Comparison of ENCODE assay signal across 19 cellular contexts in the genomic region with DNA sequence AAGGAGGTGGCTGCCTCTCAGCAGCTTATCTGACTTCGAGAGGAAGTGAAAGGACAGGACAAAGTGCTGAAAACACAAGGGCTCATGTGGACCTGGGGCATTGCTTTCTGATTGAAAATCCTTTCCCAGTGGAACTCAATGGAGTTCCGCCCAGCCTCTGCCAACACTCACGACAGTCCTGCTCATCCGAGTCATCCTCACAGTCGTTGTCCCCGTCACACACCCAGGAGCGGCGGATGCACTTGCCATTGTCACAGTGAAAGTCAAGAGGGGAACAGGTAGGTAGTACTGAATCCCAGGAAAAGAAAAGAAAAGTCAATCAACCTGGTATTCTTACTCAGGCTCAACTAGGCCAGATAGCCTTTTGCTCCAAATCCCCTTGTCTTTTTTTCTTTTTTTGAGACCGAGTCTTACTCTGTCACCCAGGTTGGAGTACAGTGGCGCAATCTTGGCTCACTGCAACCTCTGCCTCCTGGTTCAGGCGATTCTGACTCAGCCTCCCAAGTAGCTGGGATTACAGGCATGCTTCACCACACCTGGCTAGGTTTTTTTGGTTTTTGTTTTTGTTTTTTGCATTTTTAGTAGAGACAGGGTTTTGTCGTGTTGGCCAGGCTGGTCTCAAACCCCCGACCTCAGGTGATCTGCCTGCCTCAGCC. TPM values are rescaled to one million over a fixed set of nuclear protein-coding genes. Genes with fewer than 3 reads are reported as not detected.
A peak's percentile ranks its signal among the peaks of the same experiment; 100 is the strongest.
DNase-seq lines count a peak whose midpoint lies in the region; ATAC-seq and TF ChIP-seq lines count a peak whose summit lies in the region.
"Had no signal": no experiment of that assay in that cellular context is flagged by ENCODE, and none has a peak within 500 bp of the region (broad histone marks: within the 10 kb centered on the region; RNA-seq: fewer than 3 reads in every experiment).

No MANE protein-coding gene starts in this region.

- POLR2A ChIA-PET in RWPE1 (lab: Yijun Ruan, JAX; ENCODE audit: low non-redundant PET): no interaction called here

- no peaks in the 10 kb centered on the region for H4K20me1 ChIP-seq in osteoblast (ENCODE audit: insufficient read depth, low read length)
- H4K20me1 ChIP-seq: BLaER1 treated with 17β-estradiol and CSF1 and Interleukin-3, amounts not matched to agents 10 nM and 100 nM had no signal

- no peak overlapping the region for H3K4me2 ChIP-seq in osteoblast (ENCODE audit: insufficient read depth, low read length)
- H3K4me2 ChIP-seq: A549; BLaER1 treated with 17β-estradiol and CSF1 and Interleukin-3, amounts not matched to agents 10 nM and 100 nM had no signal

- TF ChIP-seq CTCF in RWPE1 (conservative IDR thresholded peaks at IDR 0.05; ENCODE audit: low read depth) (no peak), dorsolateral prefrontal cortex (IDR thresholded peaks at IDR 0.05 in 54 of 56, conservative IDR thresholded peaks at IDR 0.05 in 2 of 56; ENCODE audit: low read depth in 1 of 56, partially characterized antibody in 56 of 56) (no peak), osteoblast (IDR thresholded peaks at IDR 0.05; ENCODE audit: extremely low read depth, low read depth, low read length) (no peak), gastrocnemius medialis (IDR thresholded peaks at IDR 0.05 in 4 of 5, conservative IDR thresholded peaks at IDR 0.05 in 1 of 5) (no peak)

- peak overlapping the region; percentile 69 for H3K27ac ChIP-seq in RWPE1
- peak overlapping the region in 34 of 59 donors; percentile 34 to 99 (median 94) for H3K27ac ChIP-seq in dorsolateral prefrontal cortex
- no peak overlapping the region for H3K27ac ChIP-seq in osteoblast (ENCODE audit: low read depth, low read length)
- no peak overlapping the region for H3K27ac ChIP-seq in gastrocnemius medialis
- H3K27ac ChIP-seq: A549; BLaER1 treated with 17β-estradiol and CSF1 and Interleukin-3, amounts not matched to agents 10 nM and 100 nM had no signal

- H3K9me3 ChIP-seq in osteoblast (ENCODE audit: low read depth, low read length): no peaks in the 10 kb centered on the region
- H3K9me3 ChIP-seq in gastrocnemius medialis: no peaks in the 10 kb centered on the region
- H3K9me3 ChIP-seq: A549; BLaER1 treated with 17β-estradiol and CSF1 and Interleukin-3, amounts not matched to agents 10 nM and 100 nM had no signal

- H3K36me3 ChIP-seq in osteoblast (ENCODE audit: insufficient read depth, low read length): no peaks in the 10 kb centered on the region
- H3K36me3 ChIP-seq in gastrocnemius medialis: peaks cover 0 to 20% of the 10 kb centered on the region in 2 donors
- H3K36me3 ChIP-seq: BLaER1 treated with 17β-estradiol and CSF1 and Interleukin-3, amounts not matched to agents 10 nM and 100 nM had no signal

- in situ Hi-C loops in gastrocnemius medialis (cut with MboI; ENCODE audit: low sequenced_read_pairs in 4 of 4): no loop called here

- no peak for ATAC-seq in stimulated activated naive CD8-positive, alpha-beta T cell treated with anti-CD3 and anti-CD28 coated beads, Interleukin-15, Interleukin-2, amounts not matched to agents 100 U/mL and 50 U/mL, for 24 hours
- ATAC-seq in left ventricle myocardium superior: no peak
- ATAC-seq in gastrocnemius medialis: no peak
- ATAC-seq: A549, HepG2, PC-3, Right ventricle myocardium inferior had no signal

- H2AFZ ChIP-seq in osteoblast (ENCODE audit: low read length): no peak overlapping the region

- H3K79me2 ChIP-seq in osteoblast (ENCODE audit: insufficient read depth, low read length): no peaks in the 10 kb centered on the region

- intact Hi-C loops in dorsolateral prefrontal cortex (cut with DNase I): loop anchor here (5.0 to 10.0 kb wide), 3 partner anchors 75 to 203 kb away; no protein-coding TSS in a partner anchor
- intact Hi-C loops in left ventricle myocardium superior (cut with micrococcal nuclease): no loop called here
- intact Hi-C loops in gastrocnemius medialis (cut with DNase I; ENCODE audit: low total_unique reads): no loop called here

- peak; percentile 40 for DNase-seq in ELF-1 (ENCODE audit: low read depth, low spot score)
- DNase-seq in RWPE1 (ENCODE audit: low spot score): no peak
- DNase-seq in dorsolateral prefrontal cortex: no peak
- DNase-seq in osteoblast (ENCODE audit: insufficient read length, low spot score, missing footprints): peak; percentile 84
- no peak for DNase-seq in stimulated activated naive CD8-positive, alpha-beta T cell treated with anti-CD3 and anti-CD28 coated beads, Interleukin-15, Interleukin-2, amounts not matched to agents 100 U/mL and 50 U/mL, for 24 hours
- no peak for DNase-seq in left ventricle myocardium superior
- no peak for DNase-seq in COLO668 (lab: John Stamatoyannopoulos, UW; ENCODE audit: unreplicated experiment)
- no peak for DNase-seq in gastrocnemius medialis
- DNase-seq: CD8-positive, alpha-beta memory T cell; GOT3; MM.1S; NCI-H2029; NCI-H510A; NCI-H774; PC-3 had no signal

- TF ChIP-seq POLR2A in gastrocnemius medialis (IDR thresholded peaks at IDR 0.05): no peak

- H3K4me1 ChIP-seq in osteoblast (ENCODE audit: insufficient read depth, low read length) (peaks cover 9% of the 10 kb centered on the region), gastrocnemius medialis (peaks cover 1 to 14% of the 10 kb centered on the region in 2 donors)
- H3K4me1 ChIP-seq: A549; BLaER1 treated with 17β-estradiol and CSF1 and Interleukin-3, amounts not matched to agents 10 nM and 100 nM had no signal

- H3K27me3 ChIP-seq in dorsolateral prefrontal cortex (no peaks in the 10 kb centered on the region), osteoblast (ENCODE audit: insufficient read depth, low read length) (no peaks in the 10 kb centered on the region), gastrocnemius medialis (no peaks in the 10 kb centered on the region)
- H3K27me3 ChIP-seq: BLaER1 treated with 17β-estradiol and CSF1 and Interleukin-3, amounts not matched to agents 10 nM and 100 nM had no signal

- CTCF ChIA-PET in RWPE1 (lab: Yijun Ruan, JAX): interaction anchor here (2.7 kb wide), 1 partner anchor 253 kb away, joined by 7 read pairs; no protein-coding TSS in a partner anchor

- H3K4me3 ChIP-seq in dorsolateral prefrontal cortex (no peak overlapping the region), osteoblast (ENCODE audit: insufficient read depth, low read length) (no peak overlapping the region), gastrocnemius medialis (no peak overlapping the region)
- H3K4me3 ChIP-seq: A549; BLaER1 treated with 17β-estradiol and CSF1 and Interleukin-3, amounts not matched to agents 10 nM and 100 nM had no signal

RNA-seq across cellular contexts. Expression of a gene that starts 18.1 kb away (rescaled TPM):
- total RNA-seq in dorsolateral prefrontal cortex: 100 to 1,000 TPM in 72 of 120 experiments, 10 to 100 TPM in 48; 56.0 to 339 (median 107) TPM
- total RNA-seq in osteoblast: 1.5 and 2.2 TPM in 2 replicates
- 21.9 TPM for total RNA-seq in left ventricle myocardium superior
- 10 to 100 TPM in 1 of 4 donors, 1 to 10 TPM in 3; 3.9 to 19.0 (median 6.2) TPM for total RNA-seq in gastrocnemius medialis

RNA-seq across cellular contexts. Expression of a gene that starts 36.3 kb away (rescaled TPM):
- 100 to 1,000 TPM in 73 of 120 experiments, 10 to 100 TPM in 47; 71.1 to 144 (median 102) TPM for total RNA-seq in dorsolateral prefrontal cortex
- total RNA-seq in osteoblast: 27.1 and 31.5 TPM in 2 replicates
- 9.6 TPM for total RNA-seq in left ventricle myocardium superior
- 1 to 10 TPM; 4.3 to 8.1 (median 6.4) TPM for total RNA-seq in gastrocnemius medialis

RNA-seq across cellular contexts. Expression of a gene that starts 54.1 kb away (rescaled TPM):
- total RNA-seq in dorsolateral prefrontal cortex: 100 to 1,000 TPM; 102 to 212 (median 167) TPM
- 52.7 and 56.5 TPM in 2 replicates for total RNA-seq in osteoblast
- total RNA-seq in left ventricle myocardium superior: 73.6 TPM
- 10 to 100 TPM; 43.6 to 89.6 (median 65.0) TPM for total RNA-seq in gastrocnemius medialis

Comparison
In these comparisons a context has a peak if more than half of its experiments do, and no peak if none do; other contexts are left out.
1. DNase-seq: peak in ELF-1 (single experiment) and osteoblast (single experiment); none in RWPE1 (single experiment), dorsolateral prefrontal cortex (0 of 10), stimulated activated naive CD8-positive, alpha-beta T cell treated with anti-CD3 and anti-CD28 coated beads, Interleukin-15, Interleukin-2, amounts not matched to agents 100 U/mL and 50 U/mL, for 24 hours (single experiment), left ventricle myocardium superior (single experiment), COLO668 (single experiment) and gastrocnemius medialis (0 of 2).
2. H3K27ac ChIP-seq: peak in RWPE1 (single experiment) and dorsolateral prefrontal cortex (34 of 59); none in osteoblast (single experiment) and gastrocnemius medialis (0 of 4).
3. intact Hi-C loops: an anchor here in dorsolateral prefrontal cortex (5.0 to 10.0 kb wide); none called in left ventricle myocardium superior and gastrocnemius medialis.